In genomic region chr9:133133680-133134418, GRCh38 we compare ENCODE assay signal across 8 cellular contexts. TPM values are rescaled to one million over a fixed set of nuclear protein-coding genes. Genes with fewer than 3 reads are reported as not detected.
DNase-seq lines count a peak whose midpoint lies in the region; ATAC-seq and TF ChIP-seq lines count a peak whose summit lies in the region.

No MANE protein-coding gene starts in this region.

- H3K9me3 ChIP-seq in stomach, result no peaks in the 10 kb centered on the region

- H3K4me1 Mint-ChIP-seq in CD14-positive monocyte, result peaks cover 28% of the 10 kb centered on the region
- H3K4me1 Mint-ChIP-seq in nephron progenitor cell, result peaks cover 32% of the 10 kb centered on the region

- no peaks in the 10 kb centered on the region for H3K9me3 Mint-ChIP-seq in CD14-positive monocyte
- H3K9me3 Mint-ChIP-seq in nephron progenitor cell, result no peaks in the 10 kb centered on the region

- peak overlapping the region in 1 of 4 donors; percentile 1 for H3K4me3 ChIP-seq in stomach

- peak; percentile 5 for TF ChIP-seq EP300 in stomach (IDR thresholded peaks at IDR 0.05)

- H3K27ac Mint-ChIP-seq in CD14-positive monocyte (peak overlapping the region; percentile 84 to 96 (median 90)), nephron progenitor cell (peak overlapping the region; percentile 99)

- H3K4me3 Mint-ChIP-seq in CD14-positive monocyte (no peak overlapping the region), nephron progenitor cell (no peak overlapping the region)

- TF ChIP-seq POLR2A in stomach (IDR thresholded peaks at IDR 0.05), result no peak

- no peaks in the 10 kb centered on the region for H3K27me3 ChIP-seq in stomach

- ATAC-seq in GM19397 (IDR thresholded peaks at IDR 0.05; ENCODE audit: unreplicated experiment) (peak; percentile 69), HG03558 (IDR thresholded peaks at IDR 0.05; ENCODE audit: extremely low read depth, unreplicated experiment) (peak; percentile 71)

- intact Hi-C loops in CD14-positive monocyte (cut with micrococcal nuclease) (no loop called here), stomach (cut with DNase I; ENCODE audit: low total_unique reads) (no loop called here)

- WGBS in stomach, 5 donors, result 5 to 19% (median 16%) methylated on average over 7 to 21 of the region's 21 CpGs

- DNase-seq in CD14-positive monocyte (ENCODE audit: low spot score) (peak; percentile 94), OCI-M1 (lab: John Stamatoyannopoulos, UW) (peak; percentile 31), activated T-helper 1 cell treated with Interleukin-2 at 50 U/mL for 16 hours (ENCODE audit: low read depth) (peak; percentile 80), fibroblast of gingiva (ENCODE audit: low read depth) (peak; percentile 93), nephron progenitor cell (no peak), stomach (peak; percentile 93)

- H3K27ac ChIP-seq in stomach, result peak overlapping the region; percentile 88 to 98 (median 93)

- peaks cover 3 to 8% of the 10 kb centered on the region in 2 donors for H3K36me3 Mint-ChIP-seq in CD14-positive monocyte
- H3K36me3 Mint-ChIP-seq in nephron progenitor cell (ENCODE audit: low read depth), result peaks cover 14% of the 10 kb centered on the region

- peaks cover 59 to 99% (median 90%) of the 10 kb centered on the region in 4 donors for H3K4me1 ChIP-seq in stomach

- H3K27me3 Mint-ChIP-seq in CD14-positive monocyte (ENCODE audit: low read depth in 3 of 3), result peaks cover 0 to 7% (median 0%) of the 10 kb centered on the region in 3 donors
- no peaks in the 10 kb centered on the region for H3K27me3 Mint-ChIP-seq in nephron progenitor cell (ENCODE audit: low read depth, poor library complexity)

- TF ChIP-seq CTCF in CD14-positive monocyte (IDR thresholded peaks at IDR 0.05) (no peak), nephron progenitor cell (IDR thresholded peaks at IDR 0.05) (no peak), stomach (IDR thresholded peaks at IDR 0.05) (no peak)

- no peaks in the 10 kb centered on the region for H3K36me3 ChIP-seq in stomach

RNA-seq across cellular contexts. Expression of gene RALGDS, which starts 12.8 kb away (rescaled TPM):
- 1 to 10 TPM; 3.5 to 4.2 TPM for polyA plus RNA-seq in CD14-positive monocyte
- total RNA-seq in stomach, result 100 to 1,000 TPM in 1 of 5 donors, 10 to 100 TPM in 4; 29.4 to 242 (median 65.2) TPM
- 10 to 100 TPM; 20.5 to 45.8 (median 32.8) TPM for polyA plus RNA-seq in stomach

RNA-seq across cellular contexts. Expression of gene GBGT1, which starts 29.9 kb away (rescaled TPM):
- polyA plus RNA-seq in CD14-positive monocyte (1 to 10 TPM; 7.1 to 8.0 TPM), stomach (10 to 100 TPM; 12.5 to 24.2 (median 23.8) TPM)
- 10 to 100 TPM in 3 of 5 donors, 1 to 10 TPM in 2; 1.2 to 37.9 (median 21.3) TPM for total RNA-seq in stomach

Comparison
In these comparisons a context has a peak if more than half of its experiments do, and no peak if none do; other contexts are left out.
1. RNA of gene RALGDS, which starts 12.8 kb away (polyA plus RNA-seq): 20.5 to 45.8 TPM in stomach; 3.5 to 4.2 TPM in CD14-positive monocyte; every median in the first group is over 4 times any median in the second.